Comparison of ENCODE assay signal across 1 cellular context in the genomic region with DNA sequence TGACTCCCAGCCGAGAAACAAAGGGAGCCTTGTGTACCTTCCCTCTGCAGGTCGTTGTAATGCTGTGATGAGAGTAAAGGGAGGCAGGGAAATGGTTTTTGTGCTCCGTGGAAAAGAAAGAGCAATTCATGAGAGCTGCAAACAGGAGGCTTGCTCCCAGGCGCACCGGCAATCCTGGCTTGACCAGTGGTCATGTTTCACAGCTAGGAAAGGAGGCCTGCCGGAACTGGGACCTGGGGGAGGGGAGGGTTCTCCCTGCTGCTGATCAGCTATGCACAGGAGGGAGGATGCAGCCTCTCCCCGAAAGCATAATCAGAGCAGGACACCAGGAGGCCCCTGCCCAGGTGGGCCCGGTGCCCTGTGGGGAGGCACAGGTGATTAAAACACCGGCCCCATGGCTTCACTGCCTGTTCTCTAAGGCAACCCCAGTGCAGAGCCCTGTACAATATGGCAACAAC.
A peak's percentile ranks its signal among the peaks of the same experiment; 100 is the strongest.
TF ChIP-seq lines count a peak whose summit lies in the region.

No MANE protein-coding gene starts in this region.

TF ChIP-seq in HepG2, 621 proteins besides CTCF, POLR2A, EP300 and RAD21 (continued from another document and continues in another):
- TF ChIP-seq SIN3B (IDR thresholded peaks at IDR 0.05; ENCODE audit: low read length) (no peak), TARDBP (CRISPR knock-in tag; IDR thresholded peaks at IDR 0.05) (peak; percentile 59; the same call in 1 of the 2 replicates), GATAD2A (CRISPR knock-in tag; IDR thresholded peaks at IDR 0.05) (peak; percentile 33; the same call in 1 of the 2 replicates), HMG20A (CRISPR knock-in tag; IDR thresholded peaks at IDR 0.05; ENCODE audit: borderline replicate concordance) (peak; percentile 48; the same call in 1 of the 2 replicates), PRPF4 (IDR thresholded peaks at IDR 0.05; ENCODE audit: low read depth, low read length, poor library complexity, severe bottlenecking) (no peak), IRX3 (CRISPR knock-in tag; IDR thresholded peaks at IDR 0.05; ENCODE audit: borderline replicate concordance, low read depth) (no peak), ZMYM4 (CRISPR knock-in tag; IDR thresholded peaks at IDR 0.05) (0 out of 2 replicates have a peak, but pooled peaks have one; percentile 52), ZNF7 (CRISPR knock-in tag; IDR thresholded peaks at IDR 0.05) (peak; percentile 39; the same call in 1 of the 2 replicates), ZNF644 (CRISPR knock-in tag; IDR thresholded peaks at IDR 0.05; ENCODE audit: low read depth) (peak; percentile 50; the same call in 1 of the 2 replicates), SIX4 (CRISPR knock-in tag; IDR thresholded peaks at IDR 0.05) (peak; percentile 60), HDAC1 (CRISPR knock-in tag; IDR thresholded peaks at IDR 0.05) (no peak), ELF1 (CRISPR knock-in tag; IDR thresholded peaks at IDR 0.05) (0 out of 2 replicates have a peak, but pooled peaks have one; percentile 10), FOXO1 (CRISPR knock-in tag; IDR thresholded peaks at IDR 0.05) (peak; percentile 48; the same call in 1 of the 2 replicates), ZFY (CRISPR knock-in tag; IDR thresholded peaks at IDR 0.05) (peak; percentile 34; the same call in 1 of the 2 replicates), KLF12 (CRISPR knock-in tag; IDR thresholded peaks at IDR 0.05; ENCODE audit: borderline replicate concordance) (no peak), BORCS8-MEF2B (CRISPR knock-in tag; IDR thresholded peaks at IDR 0.05) (peak; percentile 52; the same call in 1 of the 2 replicates), FOXA3 (CRISPR knock-in tag; IDR thresholded peaks at IDR 0.05) (peak; percentile 37; the same call in 1 of the 2 replicates), POLR2G (IDR thresholded peaks at IDR 0.05; ENCODE audit: low read depth, low read length) (peak; percentile 60; the same call in 1 of the 2 replicates), SALL1 (CRISPR knock-in tag; IDR thresholded peaks at IDR 0.05) (peak; percentile 29; the same call in 1 of the 2 replicates), KAT8 (CRISPR knock-in tag; IDR thresholded peaks at IDR 0.05) (0 out of 2 replicates have a peak, but pooled peaks have one; percentile 22), SAP130 (CRISPR knock-in tag; IDR thresholded peaks at IDR 0.05; ENCODE audit: low read depth) (peak; percentile 36; the same call in 1 of the 2 replicates), SP1 (IDR thresholded peaks at IDR 0.05) (no peak), SP1 (CRISPR knock-in tag; IDR thresholded peaks at IDR 0.05) (0 out of 2 replicates have a peak, but pooled peaks have one; percentile 18), ZNF292 (CRISPR knock-in tag; IDR thresholded peaks at IDR 0.05; ENCODE audit: borderline replicate concordance, low read depth) (peak; percentile 91), SOX13 (IDR thresholded peaks at IDR 0.05) (no peak), SOX13 (CRISPR knock-in tag; conservative IDR thresholded peaks at IDR 0.05 in 1 of 2, IDR thresholded peaks at IDR 0.05 in 1 of 2) (peak in 1 of 2 experiments; percentile 63; a peak in 2 of 4 replicates), SOX5 (CRISPR knock-in tag; IDR thresholded peaks at IDR 0.05; ENCODE audit: borderline replicate concordance) (peak; percentile 51; the same call in 1 of the 2 replicates), TBX2 (CRISPR knock-in tag; IDR thresholded peaks at IDR 0.05; ENCODE audit: borderline replicate concordance) (peak; percentile 48; the same call in 1 of the 2 replicates), HDAC2 (CRISPR knock-in tag; IDR thresholded peaks at IDR 0.05) (0 out of 2 replicates have a peak, but pooled peaks have one; percentile 22), ZNF451 (CRISPR knock-in tag; IDR thresholded peaks at IDR 0.05) (no peak), PITX1 (CRISPR knock-in tag; IDR thresholded peaks at IDR 0.05) (peak; percentile 48; the same call in 1 of the 2 replicates), ZNF331 (CRISPR knock-in tag; IDR thresholded peaks at IDR 0.05) (peak; percentile 69), TAF1 (CRISPR knock-in tag; IDR thresholded peaks at IDR 0.05) (0 out of 2 replicates have a peak, but pooled peaks have one; percentile 20), XRCC5 (optimal IDR thresholded peaks at IDR 0.05; ENCODE audit: low read length) (peak; percentile 76), ZNF709 (CRISPR knock-in tag; IDR thresholded peaks at IDR 0.05) (no peak), SOX6 (IDR thresholded peaks at IDR 0.05) (no peak), SOX6 (CRISPR knock-in tag; IDR thresholded peaks at IDR 0.05) (peak; percentile 55; the same call in 1 of the 2 replicates)
- TF ChIP-seq, protein P1, sequence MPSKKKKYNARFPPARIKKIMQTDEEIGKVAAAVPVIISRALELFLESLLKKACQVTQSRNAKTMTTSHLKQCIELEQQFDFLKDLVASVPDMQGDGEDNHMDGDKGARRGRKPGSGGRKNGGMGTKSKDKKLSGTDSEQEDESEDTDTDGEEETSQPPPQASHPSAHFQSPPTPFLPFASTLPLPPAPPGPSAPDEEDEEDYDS (CRISPR knock-in tag; IDR thresholded peaks at IDR 0.05) = 0 out of 2 replicates have a peak, but pooled peaks have one; percentile 33
- TF ChIP-seq, protein P2, sequence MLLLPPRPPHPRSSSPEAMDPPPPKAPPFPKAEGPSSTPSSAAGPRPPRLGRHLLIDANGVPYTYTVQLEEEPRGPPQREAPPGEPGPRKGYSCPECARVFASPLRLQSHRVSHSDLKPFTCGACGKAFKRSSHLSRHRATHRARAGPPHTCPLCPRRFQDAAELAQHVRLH (CRISPR knock-in tag; IDR thresholded peaks at IDR 0.05; ENCODE audit: borderline replicate concordance, low read depth) = peak; percentile 68; the same call in 1 of the 2 replicates
- TF ChIP-seq, protein P3, sequence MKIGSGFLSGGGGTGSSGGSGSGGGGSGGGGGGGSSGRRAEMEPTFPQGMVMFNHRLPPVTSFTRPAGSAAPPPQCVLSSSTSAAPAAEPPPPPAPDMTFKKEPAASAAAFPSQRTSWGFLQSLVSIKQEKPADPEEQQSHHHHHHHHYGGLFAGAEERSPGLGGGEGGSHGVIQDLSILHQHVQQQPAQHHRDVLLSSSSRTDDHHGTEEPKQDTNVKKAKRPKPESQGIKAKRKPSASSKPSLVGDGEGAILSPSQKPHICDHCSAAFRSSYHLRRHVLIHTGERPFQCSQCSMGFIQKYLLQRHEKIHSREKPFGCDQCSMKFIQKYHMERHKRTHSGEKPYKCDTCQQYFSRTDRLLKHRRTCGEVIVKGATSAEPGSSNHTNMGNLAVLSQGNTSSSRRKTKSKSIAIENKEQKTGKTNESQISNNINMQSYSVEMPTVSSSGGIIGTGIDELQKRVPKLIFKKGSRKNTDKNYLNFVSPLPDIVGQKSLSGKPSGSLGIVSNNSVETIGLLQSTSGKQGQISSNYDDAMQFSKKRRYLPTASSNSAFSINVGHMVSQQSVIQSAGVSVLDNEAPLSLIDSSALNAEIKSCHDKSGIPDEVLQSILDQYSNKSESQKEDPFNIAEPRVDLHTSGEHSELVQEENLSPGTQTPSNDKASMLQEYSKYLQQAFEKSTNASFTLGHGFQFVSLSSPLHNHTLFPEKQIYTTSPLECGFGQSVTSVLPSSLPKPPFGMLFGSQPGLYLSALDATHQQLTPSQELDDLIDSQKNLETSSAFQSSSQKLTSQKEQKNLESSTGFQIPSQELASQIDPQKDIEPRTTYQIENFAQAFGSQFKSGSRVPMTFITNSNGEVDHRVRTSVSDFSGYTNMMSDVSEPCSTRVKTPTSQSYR (CRISPR knock-in tag; IDR thresholded peaks at IDR 0.05; ENCODE audit: borderline replicate concordance) = peak; percentile 70
- TF ChIP-seq, protein P4, sequence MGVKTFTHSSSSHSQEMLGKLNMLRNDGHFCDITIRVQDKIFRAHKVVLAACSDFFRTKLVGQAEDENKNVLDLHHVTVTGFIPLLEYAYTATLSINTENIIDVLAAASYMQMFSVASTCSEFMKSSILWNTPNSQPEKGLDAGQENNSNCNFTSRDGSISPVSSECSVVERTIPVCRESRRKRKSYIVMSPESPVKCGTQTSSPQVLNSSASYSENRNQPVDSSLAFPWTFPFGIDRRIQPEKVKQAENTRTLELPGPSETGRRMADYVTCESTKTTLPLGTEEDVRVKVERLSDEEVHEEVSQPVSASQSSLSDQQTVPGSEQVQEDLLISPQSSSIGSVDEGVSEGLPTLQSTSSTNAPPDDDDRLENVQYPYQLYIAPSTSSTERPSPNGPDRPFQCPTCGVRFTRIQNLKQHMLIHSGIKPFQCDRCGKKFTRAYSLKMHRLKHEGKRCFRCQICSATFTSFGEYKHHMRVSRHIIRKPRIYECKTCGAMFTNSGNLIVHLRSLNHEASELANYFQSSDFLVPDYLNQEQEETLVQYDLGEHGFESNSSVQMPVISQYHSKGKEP (CRISPR knock-in tag; IDR thresholded peaks at IDR 0.05) = no peak
- TF ChIP-seq, protein P5, sequence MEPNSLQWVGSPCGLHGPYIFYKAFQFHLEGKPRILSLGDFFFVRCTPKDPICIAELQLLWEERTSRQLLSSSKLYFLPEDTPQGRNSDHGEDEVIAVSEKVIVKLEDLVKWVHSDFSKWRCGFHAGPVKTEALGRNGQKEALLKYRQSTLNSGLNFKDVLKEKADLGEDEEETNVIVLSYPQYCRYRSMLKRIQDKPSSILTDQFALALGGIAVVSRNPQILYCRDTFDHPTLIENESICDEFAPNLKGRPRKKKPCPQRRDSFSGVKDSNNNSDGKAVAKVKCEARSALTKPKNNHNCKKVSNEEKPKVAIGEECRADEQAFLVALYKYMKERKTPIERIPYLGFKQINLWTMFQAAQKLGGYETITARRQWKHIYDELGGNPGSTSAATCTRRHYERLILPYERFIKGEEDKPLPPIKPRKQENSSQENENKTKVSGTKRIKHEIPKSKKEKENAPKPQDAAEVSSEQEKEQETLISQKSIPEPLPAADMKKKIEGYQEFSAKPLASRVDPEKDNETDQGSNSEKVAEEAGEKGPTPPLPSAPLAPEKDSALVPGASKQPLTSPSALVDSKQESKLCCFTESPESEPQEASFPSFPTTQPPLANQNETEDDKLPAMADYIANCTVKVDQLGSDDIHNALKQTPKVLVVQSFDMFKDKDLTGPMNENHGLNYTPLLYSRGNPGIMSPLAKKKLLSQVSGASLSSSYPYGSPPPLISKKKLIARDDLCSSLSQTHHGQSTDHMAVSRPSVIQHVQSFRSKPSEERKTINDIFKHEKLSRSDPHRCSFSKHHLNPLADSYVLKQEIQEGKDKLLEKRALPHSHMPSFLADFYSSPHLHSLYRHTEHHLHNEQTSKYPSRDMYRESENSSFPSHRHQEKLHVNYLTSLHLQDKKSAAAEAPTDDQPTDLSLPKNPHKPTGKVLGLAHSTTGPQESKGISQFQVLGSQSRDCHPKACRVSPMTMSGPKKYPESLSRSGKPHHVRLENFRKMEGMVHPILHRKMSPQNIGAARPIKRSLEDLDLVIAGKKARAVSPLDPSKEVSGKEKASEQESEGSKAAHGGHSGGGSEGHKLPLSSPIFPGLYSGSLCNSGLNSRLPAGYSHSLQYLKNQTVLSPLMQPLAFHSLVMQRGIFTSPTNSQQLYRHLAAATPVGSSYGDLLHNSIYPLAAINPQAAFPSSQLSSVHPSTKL (CRISPR knock-in tag; IDR thresholded peaks at IDR 0.05) = peak; percentile 37; the same call in 1 of the 2 replicates
- TF ChIP-seq, protein P6, sequence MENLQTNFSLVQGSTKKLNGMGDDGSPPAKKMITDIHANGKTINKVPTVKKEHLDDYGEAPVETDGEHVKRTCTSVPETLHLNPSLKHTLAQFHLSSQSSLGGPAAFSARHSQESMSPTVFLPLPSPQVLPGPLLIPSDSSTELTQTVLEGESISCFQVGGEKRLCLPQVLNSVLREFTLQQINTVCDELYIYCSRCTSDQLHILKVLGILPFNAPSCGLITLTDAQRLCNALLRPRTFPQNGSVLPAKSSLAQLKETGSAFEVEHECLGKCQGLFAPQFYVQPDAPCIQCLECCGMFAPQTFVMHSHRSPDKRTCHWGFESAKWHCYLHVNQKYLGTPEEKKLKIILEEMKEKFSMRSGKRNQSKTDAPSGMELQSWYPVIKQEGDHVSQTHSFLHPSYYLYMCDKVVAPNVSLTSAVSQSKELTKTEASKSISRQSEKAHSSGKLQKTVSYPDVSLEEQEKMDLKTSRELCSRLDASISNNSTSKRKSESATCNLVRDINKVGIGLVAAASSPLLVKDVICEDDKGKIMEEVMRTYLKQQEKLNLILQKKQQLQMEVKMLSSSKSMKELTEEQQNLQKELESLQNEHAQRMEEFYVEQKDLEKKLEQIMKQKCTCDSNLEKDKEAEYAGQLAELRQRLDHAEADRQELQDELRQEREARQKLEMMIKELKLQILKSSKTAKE (CRISPR knock-in tag; IDR thresholded peaks at IDR 0.05; ENCODE audit: borderline replicate concordance) = no peak
- TF ChIP-seq, protein P7, sequence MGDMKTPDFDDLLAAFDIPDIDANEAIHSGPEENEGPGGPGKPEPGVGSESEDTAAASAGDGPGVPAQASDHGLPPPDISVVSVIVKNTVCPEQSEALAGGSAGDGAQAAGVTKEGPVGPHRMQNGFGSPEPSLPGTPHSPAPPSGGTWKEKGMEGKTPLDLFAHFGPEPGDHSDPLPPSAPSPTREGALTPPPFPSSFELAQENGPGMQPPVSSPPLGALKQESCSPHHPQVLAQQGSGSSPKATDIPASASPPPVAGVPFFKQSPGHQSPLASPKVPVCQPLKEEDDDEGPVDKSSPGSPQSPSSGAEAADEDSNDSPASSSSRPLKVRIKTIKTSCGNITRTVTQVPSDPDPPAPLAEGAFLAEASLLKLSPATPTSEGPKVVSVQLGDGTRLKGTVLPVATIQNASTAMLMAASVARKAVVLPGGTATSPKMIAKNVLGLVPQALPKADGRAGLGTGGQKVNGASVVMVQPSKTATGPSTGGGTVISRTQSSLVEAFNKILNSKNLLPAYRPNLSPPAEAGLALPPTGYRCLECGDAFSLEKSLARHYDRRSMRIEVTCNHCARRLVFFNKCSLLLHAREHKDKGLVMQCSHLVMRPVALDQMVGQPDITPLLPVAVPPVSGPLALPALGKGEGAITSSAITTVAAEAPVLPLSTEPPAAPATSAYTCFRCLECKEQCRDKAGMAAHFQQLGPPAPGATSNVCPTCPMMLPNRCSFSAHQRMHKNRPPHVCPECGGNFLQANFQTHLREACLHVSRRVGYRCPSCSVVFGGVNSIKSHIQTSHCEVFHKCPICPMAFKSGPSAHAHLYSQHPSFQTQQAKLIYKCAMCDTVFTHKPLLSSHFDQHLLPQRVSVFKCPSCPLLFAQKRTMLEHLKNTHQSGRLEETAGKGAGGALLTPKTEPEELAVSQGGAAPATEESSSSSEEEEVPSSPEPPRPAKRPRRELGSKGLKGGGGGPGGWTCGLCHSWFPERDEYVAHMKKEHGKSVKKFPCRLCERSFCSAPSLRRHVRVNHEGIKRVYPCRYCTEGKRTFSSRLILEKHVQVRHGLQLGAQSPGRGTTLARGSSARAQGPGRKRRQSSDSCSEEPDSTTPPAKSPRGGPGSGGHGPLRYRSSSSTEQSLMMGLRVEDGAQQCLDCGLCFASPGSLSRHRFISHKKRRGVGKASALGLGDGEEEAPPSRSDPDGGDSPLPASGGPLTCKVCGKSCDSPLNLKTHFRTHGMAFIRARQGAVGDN (CRISPR knock-in tag; IDR thresholded peaks at IDR 0.05) = peak; percentile 63
- TF ChIP-seq, protein P8, sequence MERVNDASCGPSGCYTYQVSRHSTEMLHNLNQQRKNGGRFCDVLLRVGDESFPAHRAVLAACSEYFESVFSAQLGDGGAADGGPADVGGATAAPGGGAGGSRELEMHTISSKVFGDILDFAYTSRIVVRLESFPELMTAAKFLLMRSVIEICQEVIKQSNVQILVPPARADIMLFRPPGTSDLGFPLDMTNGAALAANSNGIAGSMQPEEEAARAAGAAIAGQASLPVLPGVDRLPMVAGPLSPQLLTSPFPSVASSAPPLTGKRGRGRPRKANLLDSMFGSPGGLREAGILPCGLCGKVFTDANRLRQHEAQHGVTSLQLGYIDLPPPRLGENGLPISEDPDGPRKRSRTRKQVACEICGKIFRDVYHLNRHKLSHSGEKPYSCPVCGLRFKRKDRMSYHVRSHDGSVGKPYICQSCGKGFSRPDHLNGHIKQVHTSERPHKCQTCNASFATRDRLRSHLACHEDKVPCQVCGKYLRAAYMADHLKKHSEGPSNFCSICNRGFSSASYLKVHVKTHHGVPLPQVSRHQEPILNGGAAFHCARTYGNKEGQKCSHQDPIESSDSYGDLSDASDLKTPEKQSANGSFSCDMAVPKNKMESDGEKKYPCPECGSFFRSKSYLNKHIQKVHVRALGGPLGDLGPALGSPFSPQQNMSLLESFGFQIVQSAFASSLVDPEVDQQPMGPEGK (CRISPR knock-in tag; IDR thresholded peaks at IDR 0.05) = 0 out of 2 replicates have a peak, but pooled peaks have one; percentile 13
